8 cellular contexts compared by ENCODE assay signal in genomic region chr7:83271212-83272099, GRCh38.
A peak's percentile ranks its signal among the peaks of the same experiment; 100 is the strongest.
DNase-seq lines count a peak whose midpoint lies in the region; ATAC-seq, FAIRE-seq and TF ChIP-seq lines count a peak whose summit lies in the region.

No MANE protein-coding gene starts in this region.

- H3K27me3 ChIP-seq in astrocyte (ENCODE audit: insufficient read depth, low read length) = no peaks in the 10 kb centered on the region

- peaks cover 8% of the 10 kb centered on the region for H3K4me1 Mint-ChIP-seq in astrocyte (ENCODE audit: low read depth, unreplicated experiment)

- H3K79me2 ChIP-seq in astrocyte (ENCODE audit: insufficient read depth, low read length) = no peaks in the 10 kb centered on the region

- H3K9me3 Mint-ChIP-seq in astrocyte (ENCODE audit: unreplicated experiment) = no peaks in the 10 kb centered on the region

- H4K20me1 ChIP-seq in astrocyte (ENCODE audit: insufficient read depth, low read length) = no peaks in the 10 kb centered on the region

- H3K4me2 ChIP-seq in astrocyte (ENCODE audit: low read length) = no peak overlapping the region

- H3K36me3 ChIP-seq in astrocyte (ENCODE audit: insufficient read depth, low read length) = no peaks in the 10 kb centered on the region

- TF ChIP-seq CTCF in GM12874 (IDR thresholded peaks at IDR 0.05; ENCODE audit: insufficient read depth, low read depth, low read length) (peak; percentile 24; the same call in 1 of the 2 replicates), astrocyte (IDR thresholded peaks at IDR 0.05; ENCODE audit: insufficient read depth, low read depth, low read length) (peak; percentile 64)

- no peak for FAIRE-seq in astrocyte (lab: Jason Lieb, UNC)

- H3K27ac Mint-ChIP-seq in astrocyte (ENCODE audit: unreplicated experiment) = no peak overlapping the region

- DNase-seq in NCI-H2029 (lab: John Stamatoyannopoulos, UW) = peak; percentile 15
- DNase-seq in astrocyte (ENCODE audit: low read depth) = peak; percentile 42
- peak; percentile 26 for DNase-seq in midbrain (lab: John Stamatoyannopoulos, UW)
- no peak for DNase-seq in activated T-cell treated with anti-CD3 and anti-CD28 coated beads, Interleukin-2, amount 50 U/mL, for 48 hours

- ATAC-seq in GM18517 (IDR thresholded peaks at IDR 0.05; ENCODE audit: unreplicated experiment) (no peak), HG03565 (IDR thresholded peaks at IDR 0.05; ENCODE audit: unreplicated experiment) (no peak), HG02759 (IDR thresholded peaks at IDR 0.05; ENCODE audit: unreplicated experiment) (no peak)

- no peak overlapping the region for H3K4me3 Mint-ChIP-seq in astrocyte (ENCODE audit: unreplicated experiment)

- no peaks in the 10 kb centered on the region for H3K9me3 ChIP-seq in astrocyte (ENCODE audit: insufficient read depth, low read depth, low read length)

- H2AFZ ChIP-seq in astrocyte (ENCODE audit: low read depth, low read length) = no peak overlapping the region

- H3K36me3 Mint-ChIP-seq in astrocyte (ENCODE audit: low read depth, unreplicated experiment) = no peaks in the 10 kb centered on the region

- no peaks in the 10 kb centered on the region for H3K27me3 Mint-ChIP-seq in astrocyte (ENCODE audit: low read depth, unreplicated experiment)

- no peak overlapping the region for H3K4me3 ChIP-seq in astrocyte (ENCODE audit: insufficient read depth, low read depth, low read length)

- H3K9ac ChIP-seq in astrocyte (ENCODE audit: low read length) = no peak overlapping the region

- H3K27ac ChIP-seq in astrocyte (ENCODE audit: low read depth, low read length) = no peak overlapping the region

- H3K4me1 ChIP-seq in astrocyte (ENCODE audit: insufficient read depth, low read length) = no peaks in the 10 kb centered on the region

Comparison
In these comparisons a context has a peak if more than half of its experiments do, and no peak if none do; other contexts are left out.
1. DNase-seq: peak in NCI-H2029 (single experiment), astrocyte (single experiment) and midbrain (single experiment); none in activated T-cell treated with anti-CD3 and anti-CD28 coated beads, Interleukin-2, amount 50 U/mL, for 48 hours (0 of 2).